ENCODE assay signal across 17 cellular contexts in genomic region chr16:3575491-3575890, GRCh38. TPM values are rescaled to one million over a fixed set of nuclear protein-coding genes. Genes with fewer than 3 reads are reported as not detected.
DNase-seq lines count a peak whose midpoint lies in the region; ATAC-seq and TF ChIP-seq lines count a peak whose summit lies in the region.
"Had no signal": no experiment of that assay in that cellular context is flagged by ENCODE, and none has a peak within 500 bp of the region (broad histone marks: within the 10 kb centered on the region; RNA-seq: fewer than 3 reads in every experiment).

No MANE protein-coding gene starts in this region.

- no peaks in the 10 kb centered on the region for H3K27me3 ChIP-seq in GM06990 (replicated peaks; ENCODE audit: control insufficient read depth, insufficient read depth, low read length)
- no peaks in the 10 kb centered on the region for H3K27me3 ChIP-seq in naive thymus-derived CD4-positive, alpha-beta T cell (ENCODE audit: control insufficient read depth in 2 of 2, insufficient read depth in 2 of 2, low read length in 2 of 2)
- no peaks in the 10 kb centered on the region for H3K27me3 ChIP-seq in ascending aorta

- no peak for TF ChIP-seq CTCF in CD14-positive monocyte (IDR thresholded peaks at IDR 0.05)
- TF ChIP-seq CTCF in GM06990 (IDR thresholded peaks at IDR 0.05; ENCODE audit: insufficient read depth, low read length, poor library complexity, severe bottlenecking) = no peak
- no peak for TF ChIP-seq CTCF in ascending aorta (IDR thresholded peaks at IDR 0.05)
- TF ChIP-seq CTCF in glutamatergic neuron (IDR thresholded peaks at IDR 0.05; ENCODE audit: partially characterized antibody, unreplicated experiment) = no peak

- peaks cover 33 to 36% of the 10 kb centered on the region in 2 donors for H3K4me1 ChIP-seq in naive thymus-derived CD4-positive, alpha-beta T cell (ENCODE audit: control insufficient read depth in 2 of 2, insufficient read depth in 2 of 2, low read length in 2 of 2)
- H3K4me1 ChIP-seq in ascending aorta = no peaks in the 10 kb centered on the region

- DNase-seq in CD14-positive monocyte (ENCODE audit: low spot score) = peak; percentile 44
- DNase-seq in GM06990 (ENCODE audit: extremely low read depth, insufficient read length) = no peak
- no peak for DNase-seq in activated T-cell treated with anti-CD3 and anti-CD28 coated beads, Interleukin-2, amount 50 U/mL, for 72 hours
- DNase-seq in naive thymus-derived CD4-positive, alpha-beta T cell = no peak
- no peak for DNase-seq in HuH-7 (ENCODE audit: low spot score)
- DNase-seq in ascending aorta (ENCODE audit: low spot score in 2 of 2) = no peak
- no peak for DNase-seq in glutamatergic neuron
- DNase-seq: activated CD4-positive, alpha-beta T cell treated with anti-CD3 and anti-CD28 coated beads for 4 hours; GM23248; heart left ventricle; mucosa of descending colon; NCI-H1417; NCI-H446 treated with DMSO at 0.1 percent for 48 hours; PC-9 had no signal

- no peak overlapping the region for H3K4me3 Mint-ChIP-seq in CD14-positive monocyte
- peak overlapping the region; percentile 89 to 99 for H3K4me3 Mint-ChIP-seq in activated T-cell treated with anti-CD3 and anti-CD28 coated beads, Interleukin-2, amount 50 U/mL, for 72 hours
- H3K4me3 Mint-ChIP-seq in naive thymus-derived CD4-positive, alpha-beta T cell = peak overlapping the region; percentile 83 to 100 (median 99)
- no peak overlapping the region for H3K4me3 Mint-ChIP-seq in glutamatergic neuron (ENCODE audit: unreplicated experiment)

- H3K27ac Mint-ChIP-seq in CD14-positive monocyte (peak overlapping the region in 1 of 7 donors; percentile 45), glutamatergic neuron (ENCODE audit: unreplicated experiment) (no peak overlapping the region)
- H3K27ac Mint-ChIP-seq in activated T-cell treated with anti-CD3 and anti-CD28 coated beads, Interleukin-2, amount 50 U/mL, for 72 hours = peak overlapping the region; percentile 61
- H3K27ac Mint-ChIP-seq in naive thymus-derived CD4-positive, alpha-beta T cell = peak overlapping the region; percentile 69 to 97 (median 94)

- H3K36me3 Mint-ChIP-seq in CD14-positive monocyte (peaks cover 3 to 6% of the 10 kb centered on the region in 2 donors), glutamatergic neuron (ENCODE audit: unreplicated experiment) (no peaks in the 10 kb centered on the region)
- H3K36me3 Mint-ChIP-seq in activated T-cell treated with anti-CD3 and anti-CD28 coated beads, Interleukin-2, amount 50 U/mL, for 72 hours (ENCODE audit: insufficient read depth in 2 of 2) = peaks cover 10 to 13% of the 10 kb centered on the region in 2 donors
- H3K36me3 Mint-ChIP-seq in naive thymus-derived CD4-positive, alpha-beta T cell = peaks cover 2 to 39% (median 17%) of the 10 kb centered on the region in 5 donors

- CTCF ChIA-PET in naive thymus-derived CD4-positive, alpha-beta T cell (lab: Charles Lee) = no interaction called here

- H3K27ac ChIP-seq in naive thymus-derived CD4-positive, alpha-beta T cell (ENCODE audit: low read depth, low read length) = peak overlapping the region; percentile 90
- H3K27ac ChIP-seq in ascending aorta = no peak overlapping the region
- H3K27ac ChIP-seq: GM23248, PC-9 had no signal

- POLR2A ChIA-PET in naive thymus-derived CD4-positive, alpha-beta T cell (lab: Charles Lee) = interaction anchor here (1.0 kb wide), 1 partner anchor 51 kb away, joined by 3 read pairs; no protein-coding TSS in a partner anchor

- H3K4me3 ChIP-seq in GM06990 (replicated peaks; ENCODE audit: low read depth, low read length) (peak overlapping the region; percentile 84), ascending aorta (no peak overlapping the region)
- peak overlapping the region; percentile 99 for H3K4me3 ChIP-seq in naive thymus-derived CD4-positive, alpha-beta T cell (ENCODE audit: low read length)
- H3K4me3 ChIP-seq: GM23248, mucosa of descending colon, PC-9 had no signal

- peaks cover 30 to 53% (median 35%) of the 10 kb centered on the region in 3 donors for H3K27me3 Mint-ChIP-seq in CD14-positive monocyte (ENCODE audit: low read depth in 3 of 3)
- no peaks in the 10 kb centered on the region for H3K27me3 Mint-ChIP-seq in activated T-cell treated with anti-CD3 and anti-CD28 coated beads, Interleukin-2, amount 50 U/mL, for 72 hours (ENCODE audit: low read depth)
- H3K27me3 Mint-ChIP-seq in naive thymus-derived CD4-positive, alpha-beta T cell = no peaks in the 10 kb centered on the region
- H3K27me3 Mint-ChIP-seq in glutamatergic neuron (ENCODE audit: unreplicated experiment) = no peaks in the 10 kb centered on the region

- intact Hi-C loops in CD14-positive monocyte (cut with micrococcal nuclease) (no loop called here), ascending aorta (cut with DNase I) (no loop called here)
- intact Hi-C loops in naive thymus-derived CD4-positive, alpha-beta T cell (cut with micrococcal nuclease) = loop anchor here (5.0 to 10.0 kb wide), 2 partner anchors 38 to 421 kb away; no protein-coding TSS in a partner anchor

- H3K9me3 Mint-ChIP-seq in CD14-positive monocyte = peaks cover 5 to 15% (median 9%) of the 10 kb centered on the region in 7 donors
- H3K9me3 Mint-ChIP-seq in activated T-cell treated with anti-CD3 and anti-CD28 coated beads, Interleukin-2, amount 50 U/mL, for 72 hours = peaks cover 0 to 3% of the 10 kb centered on the region in 2 donors
- peaks cover under 1 to 10% (median 2%) of the 10 kb centered on the region in 11 donors for H3K9me3 Mint-ChIP-seq in naive thymus-derived CD4-positive, alpha-beta T cell
- peaks cover 3% of the 10 kb centered on the region for H3K9me3 Mint-ChIP-seq in glutamatergic neuron (ENCODE audit: unreplicated experiment)

- no peak for ATAC-seq in activated T-cell treated with anti-CD3 and anti-CD28 coated beads, Interleukin-2, amount 50 U/mL, for 72 hours (replicated peaks in 1 of 2)
- ATAC-seq in naive thymus-derived CD4-positive, alpha-beta T cell = no peak
- ATAC-seq in GM21619 (IDR thresholded peaks at IDR 0.05; ENCODE audit: unreplicated experiment) = no peak
- ATAC-seq: heart left ventricle had no signal

- H3K36me3 ChIP-seq in GM06990 (ENCODE audit: control insufficient read depth, insufficient read depth, low read length) (no peaks in the 10 kb centered on the region), ascending aorta (peaks cover 0 to under 1% of the 10 kb centered on the region in 2 donors)
- H3K36me3 ChIP-seq in naive thymus-derived CD4-positive, alpha-beta T cell (ENCODE audit: control insufficient read depth in 2 of 3, insufficient read depth in 3 of 3, low read length in 3 of 3) = peaks cover 2 to 23% (median 3%) of the 10 kb centered on the region in 3 experiments

- peaks cover 0 to 3% (median 0%) of the 10 kb centered on the region in 3 experiments for H3K9me3 ChIP-seq in naive thymus-derived CD4-positive, alpha-beta T cell (ENCODE audit: control insufficient read depth in 2 of 3, low read length in 3 of 3)
- H3K9me3 ChIP-seq in ascending aorta = peaks cover 0 to 3% of the 10 kb centered on the region in 2 donors

- H3K4me1 Mint-ChIP-seq in CD14-positive monocyte = peaks cover 37% of the 10 kb centered on the region
- peaks cover 57% of the 10 kb centered on the region for H3K4me1 Mint-ChIP-seq in activated T-cell treated with anti-CD3 and anti-CD28 coated beads, Interleukin-2, amount 50 U/mL, for 72 hours (ENCODE audit: low read depth)
- H3K4me1 Mint-ChIP-seq in naive thymus-derived CD4-positive, alpha-beta T cell = peaks cover 24 to 73% (median 64%) of the 10 kb centered on the region in 7 donors
- H3K4me1 Mint-ChIP-seq in glutamatergic neuron (ENCODE audit: low read depth, unreplicated experiment) = no peaks in the 10 kb centered on the region

RNA-seq across cellular contexts. Expression of gene NLRC3, which starts 1.7 kb away (rescaled TPM):
- under 1 TPM; 0.03 to 0.06 TPM for polyA plus RNA-seq in CD14-positive monocyte
- total RNA-seq in activated T-cell treated with anti-CD3 and anti-CD28 coated beads, Interleukin-2, amount 50 U/mL, for 72 hours = 10 to 100 TPM; 24.1 to 28.8 TPM
- total RNA-seq in naive thymus-derived CD4-positive, alpha-beta T cell = 10 to 100 TPM; 64.1 to 91.3 (median 87.3) TPM
- polyA plus RNA-seq in naive thymus-derived CD4-positive, alpha-beta T cell = 10 to 100 TPM; 22.2 to 40.1 TPM
- total RNA-seq in ascending aorta (2.1 TPM), glutamatergic neuron (ENCODE audit: unreplicated experiment) (not detected)
- total RNA-seq: epithelial cell of proximal tubule, GM23248, PC-9 had no signal
- polyA plus RNA-seq: BJ had no signal

RNA-seq across cellular contexts. Expression of gene SLX4, which starts 35.9 kb away (rescaled TPM):
- polyA plus RNA-seq in CD14-positive monocyte = under 1 TPM; 0.12 to 0.71 TPM
- 10 to 100 TPM; 12.6 to 15.7 TPM for total RNA-seq in activated T-cell treated with anti-CD3 and anti-CD28 coated beads, Interleukin-2, amount 50 U/mL, for 72 hours
- 10 to 100 TPM in 1 of 5 experiments, 1 to 10 TPM in 4; 7.1 to 12.5 (median 8.5) TPM for total RNA-seq in naive thymus-derived CD4-positive, alpha-beta T cell
- 1 to 10 TPM in 1 of 2 donors, under 1 TPM in 1; 0.89 to 1.2 TPM for polyA plus RNA-seq in naive thymus-derived CD4-positive, alpha-beta T cell
- total RNA-seq in ascending aorta = 3.4 TPM
- 14.1 TPM for total RNA-seq in glutamatergic neuron (ENCODE audit: unreplicated experiment)

Comparison
In these comparisons a context has a peak if more than half of its experiments do, and no peak if none do; other contexts are left out.
1. H3K4me3 Mint-ChIP-seq: peak in activated T-cell treated with anti-CD3 and anti-CD28 coated beads, Interleukin-2, amount 50 U/mL, for 72 hours (2 of 2) and naive thymus-derived CD4-positive, alpha-beta T cell (10 of 10); none in CD14-positive monocyte (0 of 2) and glutamatergic neuron (single experiment).
2. H3K4me3 ChIP-seq: peak in GM06990 (single experiment) and naive thymus-derived CD4-positive, alpha-beta T cell (single experiment); none in ascending aorta (0 of 2).
3. intact Hi-C loops: an anchor here in naive thymus-derived CD4-positive, alpha-beta T cell (5.0 to 10.0 kb wide); none called in CD14-positive monocyte and ascending aorta.